20 cellular contexts compared by ENCODE assay signal in genomic region chr4:184000457-184001395, GRCh38.
"Had no signal": no experiment of that assay in that cellular context is flagged by ENCODE, and none has a peak within 500 bp of the region (broad histone marks: within the 10 kb centered on the region; RNA-seq: fewer than 3 reads in every experiment).

No MANE protein-coding gene starts in this region.

- H3K9me3 ChIP-seq: colonic mucosa, heart right ventricle, mucosa of descending colon, neutrophil, transverse colon, vagina had no signal

- H2AFZ ChIP-seq: parathyroid adenoma had no signal

- H3K9ac ChIP-seq: parathyroid adenoma had no signal

- H3K27me3 Mint-ChIP-seq: activated CD4-positive, alpha-beta T cell treated with anti-CD3 and anti-CD28 coated beads, Interleukin-2, amount 10 ng/mL, durations not matched to agents 7 days and 5 days had no signal

- H3K36me3 Mint-ChIP-seq: naive thymus-derived CD4-positive, alpha-beta T cell; stimulated activated naive B cell treated with anti-CD40 and anti-IgM and Interleukin-4, amounts not matched to agents 10 μg/mL and 1 μg/mL and 100 μg/mL, for 72 hours had no signal

- H3K27ac Mint-ChIP-seq: activated CD4-positive, alpha-beta T cell treated with anti-CD3 and anti-CD28 coated beads, Interleukin-2, amount 10 ng/mL, durations not matched to agents 7 days and 5 days; naive thymus-derived CD4-positive, alpha-beta T cell; stimulated activated naive B cell treated with anti-CD40 and anti-IgM and Interleukin-4, amounts not matched to agents 10 μg/mL and 1 μg/mL and 100 μg/mL, for 72 hours; T-helper 2 cell treated with Interferon-gamma antibody and Interleukin-4, amounts not matched to agents 5 μg/mL and 100 μg/mL, for 36 hours had no signal

- H3K4me1 ChIP-seq: colonic mucosa, parathyroid adenoma, transverse colon, vagina had no signal

- ATAC-seq: mucosa of descending colon; naive thymus-derived CD4-positive, alpha-beta T cell; stimulated activated naive B cell treated with anti-CD40 and anti-IgM and Interleukin-4, amounts not matched to agents 10 μg/mL and 1 μg/mL and 100 μg/mL, for 72 hours had no signal

- H3K9me3 Mint-ChIP-seq: activated CD4-positive, alpha-beta T cell treated with anti-CD3 and anti-CD28 coated beads, Interleukin-2, amount 10 ng/mL, durations not matched to agents 7 days and 5 days; stimulated activated naive B cell treated with anti-CD40 and anti-IgM and Interleukin-4, amounts not matched to agents 10 μg/mL and 1 μg/mL and 100 μg/mL, for 72 hours; T-helper 2 cell treated with Interferon-gamma antibody and Interleukin-4, amounts not matched to agents 5 μg/mL and 100 μg/mL, for 36 hours had no signal

- DNase-seq: activated CD4-positive, alpha-beta T cell treated with anti-CD3 and anti-CD28 coated beads, Interleukin-2, amount 10 ng/mL, durations not matched to agents 7 days and 5 days; activated CD8-positive, alpha-beta memory T cell treated with anti-CD3 and anti-CD28 coated beads, Interleukin-2, amount 50 U/mL, for 48 hours; aorta; colonic mucosa; foreskin melanocyte; heart right ventricle; mammary epithelial cell; mucosa of descending colon; naive thymus-derived CD4-positive, alpha-beta T cell; retina; stimulated activated CD4-positive, alpha-beta T cell treated with anti-CD3 and anti-CD28 coated beads, Interleukin-15, amount 100 ng/mL, for 24 hours; stimulated activated CD4-positive, alpha-beta T cell treated with anti-CD3 and anti-CD28 coated beads, Interleukin-4, amount 100 ng/mL, for 1 hour; stimulated activated naive B cell treated with anti-CD40 and anti-IgM and Interleukin-4, amounts not matched to agents 10 μg/mL and 1 μg/mL and 100 μg/mL, for 72 hours; transverse colon had no signal

- H3K27me3 ChIP-seq: cardiac muscle cell, colonic mucosa, heart right ventricle, neutrophil, transverse colon, vagina had no signal

- H3K4me3 Mint-ChIP-seq: activated CD4-positive, alpha-beta T cell treated with anti-CD3 and anti-CD28 coated beads, Interleukin-2, amount 10 ng/mL, durations not matched to agents 7 days and 5 days; naive thymus-derived CD4-positive, alpha-beta T cell; stimulated activated naive B cell treated with anti-CD40 and anti-IgM and Interleukin-4, amounts not matched to agents 10 μg/mL and 1 μg/mL and 100 μg/mL, for 72 hours; T-helper 2 cell treated with Interferon-gamma antibody and Interleukin-4, amounts not matched to agents 5 μg/mL and 100 μg/mL, for 36 hours had no signal

- H3K27ac ChIP-seq: cardiac muscle cell, colonic mucosa, heart right ventricle, neutrophil, parathyroid adenoma, skin epidermis, transverse colon, vagina had no signal

- H3K79me2 ChIP-seq: parathyroid adenoma had no signal

- H3K4me1 Mint-ChIP-seq: activated CD4-positive, alpha-beta T cell treated with anti-CD3 and anti-CD28 coated beads, Interleukin-2, amount 10 ng/mL, durations not matched to agents 7 days and 5 days; naive thymus-derived CD4-positive, alpha-beta T cell; stimulated activated naive B cell treated with anti-CD40 and anti-IgM and Interleukin-4, amounts not matched to agents 10 μg/mL and 1 μg/mL and 100 μg/mL, for 72 hours had no signal
